8 cellular contexts compared by ENCODE assay signal in genomic region chr17:61589990-61590389, GRCh38. TPM values are rescaled to one million over a fixed set of nuclear protein-coding genes. Genes with fewer than 3 reads are reported as not detected.
"Had no signal": no experiment of that assay in that cellular context is flagged by ENCODE, and none has a peak within 500 bp of the region (broad histone marks: within the 10 kb centered on the region; RNA-seq: fewer than 3 reads in every experiment).

No MANE protein-coding gene starts in this region.

- ATAC-seq: GM12878 had no signal

- FAIRE-seq: G401.6, GM12878, GM12891, GM12892, GM18507, GM19239 had no signal

- DNase-seq: GDM1, GF-D8 had no signal

RNA-seq across cellular contexts. Expression of gene NACA2, which starts 1.0 kb away (rescaled TPM):
- total RNA-seq: GM12878 had no signal
